ENCODE assay signal across 23 cellular contexts in genomic region chr2:11303290-11304013, GRCh38. TPM values are rescaled to one million over a fixed set of nuclear protein-coding genes. Genes with fewer than 3 reads are reported as not detected.
DNase-seq lines count a peak whose midpoint lies in the region; ATAC-seq, FAIRE-seq and TF ChIP-seq lines count a peak whose summit lies in the region.
"Had no signal": no experiment of that assay in that cellular context is flagged by ENCODE, and none has a peak within 500 bp of the region (broad histone marks: within the 10 kb centered on the region; RNA-seq: fewer than 3 reads in every experiment).

No MANE protein-coding gene starts in this region.

- H3K4me1 ChIP-seq in smooth muscle cell (ENCODE audit: low read depth) = no peaks in the 10 kb centered on the region
- H3K4me1 ChIP-seq in kidney (ENCODE audit: control insufficient read depth in 1 of 2, insufficient read depth in 1 of 2, low read depth in 1 of 2, low read length in 2 of 2) = peaks cover 0 to 6% of the 10 kb centered on the region in 2 donors
- H3K4me1 ChIP-seq: BLaER1 had no signal

- H3K4me2 ChIP-seq in smooth muscle cell = peak overlapping the region; percentile 9
- H3K4me2 ChIP-seq: BLaER1 had no signal

- H3F3A ChIP-seq in smooth muscle cell (ENCODE audit: low read depth) = no peaks in the 10 kb centered on the region

- 48% methylated on average over 5 of the region's 5 CpGs for WGBS in smooth muscle cell (ENCODE audit: low lambda C conversion rate)

- H3K36me3 ChIP-seq in smooth muscle cell (ENCODE audit: low read depth) = no peaks in the 10 kb centered on the region
- H3K36me3 ChIP-seq in kidney (ENCODE audit: control insufficient read depth in 1 of 2, insufficient read depth in 2 of 2, low read length in 2 of 2) = no peaks in the 10 kb centered on the region

- TF ChIP-seq CTCF in smooth muscle cell (IDR thresholded peaks at IDR 0.05; ENCODE audit: borderline replicate concordance, insufficient read depth, poor library complexity, severe bottlenecking) (no peak), kidney (IDR thresholded peaks at IDR 0.05; ENCODE audit: borderline replicate concordance, extremely low read depth, insufficient read depth) (no peak), glutamatergic neuron (IDR thresholded peaks at IDR 0.05; ENCODE audit: partially characterized antibody, unreplicated experiment) (no peak)

- intact Hi-C loops in kidney (cut with DNase I) = no loop called here

- peaks cover 100% of the 10 kb centered on the region for H4K20me1 ChIP-seq in smooth muscle cell (ENCODE audit: low read depth)

- ATAC-seq in HG03457 (IDR thresholded peaks at IDR 0.05; ENCODE audit: unreplicated experiment) = no peak
- ATAC-seq: CD8-positive, alpha-beta T cell had no signal

- no peak overlapping the region for H2AFZ ChIP-seq in smooth muscle cell (ENCODE audit: low read depth)
- H2AFZ ChIP-seq: GM23248 had no signal

- H3K4me1 Mint-ChIP-seq in glutamatergic neuron (ENCODE audit: low read depth, unreplicated experiment) = no peaks in the 10 kb centered on the region

- no peaks in the 10 kb centered on the region for H3K9me3 Mint-ChIP-seq in glutamatergic neuron (ENCODE audit: unreplicated experiment)
- H3K9me3 Mint-ChIP-seq: CD8-positive, alpha-beta T cell; HFFc6 had no signal

- H3K27ac Mint-ChIP-seq in glutamatergic neuron (ENCODE audit: unreplicated experiment) = no peak overlapping the region
- H3K27ac Mint-ChIP-seq: CD8-positive, alpha-beta T cell; HFFc6 had no signal

- H3K9ac ChIP-seq in smooth muscle cell (ENCODE audit: low read depth) (no peak overlapping the region), kidney (ENCODE audit: low read length in 2 of 2) (no peak overlapping the region)
- H3K9ac ChIP-seq: BLaER1, GM23248 had no signal

- H3K9me3 ChIP-seq in smooth muscle cell (replicated peaks; ENCODE audit: low read depth) = no peaks in the 10 kb centered on the region
- H3K9me3 ChIP-seq in kidney (ENCODE audit: control insufficient read depth in 1 of 2, low read length in 2 of 2) = no peaks in the 10 kb centered on the region

- H3K27me3 ChIP-seq in smooth muscle cell (ENCODE audit: low read depth) = no peaks in the 10 kb centered on the region
- H3K27me3 ChIP-seq: BLaER1 had no signal

- H3K79me2 ChIP-seq in smooth muscle cell (ENCODE audit: low read depth) = peaks cover 100% of the 10 kb centered on the region

- DNase-seq in EH (ENCODE audit: low read depth) (peak; percentile 33), OCI-M1 (lab: John Stamatoyannopoulos, UW) (peak; percentile 28), putamen (ENCODE audit: low spot score) (peak; percentile 43), smooth muscle cell (lab: John Stamatoyannopoulos, UW; ENCODE audit: unreplicated experiment) (no peak), kidney (no peak), glutamatergic neuron (no peak)
- DNase-seq: AML-193; CD8-positive, alpha-beta T cell; COR-L47; GDM1; GM23248; HCEC 1CT; HFFc6; IMR-90; Karpas-422; KBM-7 had no signal

- no peak overlapping the region for H3K4me3 Mint-ChIP-seq in glutamatergic neuron (ENCODE audit: unreplicated experiment)
- H3K4me3 Mint-ChIP-seq: CD8-positive, alpha-beta T cell; HFFc6 had no signal

- no peak for FAIRE-seq in kidney (lab: Jason Lieb, UNC)
- FAIRE-seq: A204.1, D721Med, GM12892, GM18507 had no signal

- no peaks in the 10 kb centered on the region for H3K36me3 Mint-ChIP-seq in glutamatergic neuron (ENCODE audit: unreplicated experiment)
- H3K36me3 Mint-ChIP-seq: CD8-positive, alpha-beta T cell had no signal

- H3K4me3 ChIP-seq in smooth muscle cell (no peak overlapping the region), kidney (ENCODE audit: low read length in 2 of 2) (no peak overlapping the region)
- H3K4me3 ChIP-seq: BLaER1, GM23248 had no signal

- no peaks in the 10 kb centered on the region for H3K27me3 Mint-ChIP-seq in glutamatergic neuron (ENCODE audit: unreplicated experiment)

- H3K27ac ChIP-seq in smooth muscle cell (ENCODE audit: low read depth) (peak overlapping the region; percentile 2), kidney (ENCODE audit: low read depth in 2 of 2, low read length in 2 of 2) (no peak overlapping the region)
- H3K27ac ChIP-seq: BLaER1, GM23248, HL-60 had no signal

RNA-seq across cellular contexts. Expression of gene ROCK2, which starts 41.0 kb away (rescaled TPM):
- 45.5 and 56.2 TPM in 2 replicates for total RNA-seq in smooth muscle cell
- 27.2 and 42.4 TPM in 2 replicates for polyA plus RNA-seq in smooth muscle cell
- total RNA-seq in kidney = 58.3 TPM
- polyA plus RNA-seq in kidney (ENCODE audit: insufficient read depth, low read depth, low replicate concordance) = 6.7 TPM
- total RNA-seq in glutamatergic neuron (ENCODE audit: unreplicated experiment) = 34.6 TPM

Comparison
In these comparisons a context has a peak if more than half of its experiments do, and no peak if none do; other contexts are left out.
1. DNase-seq: peak in EH (single experiment), OCI-M1 (single experiment) and putamen (single experiment); none in smooth muscle cell (single experiment), kidney (single experiment) and glutamatergic neuron (single experiment).